Comparison of ENCODE assay signal across 8 cellular contexts in genomic region chr7:55132890-55133551, GRCh38.
A peak's percentile ranks its signal among the peaks of the same experiment; 100 is the strongest.
DNase-seq lines count a peak whose midpoint lies in the region; ATAC-seq and TF ChIP-seq lines count a peak whose summit lies in the region.

No MANE protein-coding gene starts in this region.

- no peaks in the 10 kb centered on the region for H3K9me3 Mint-ChIP-seq in osteocyte (ENCODE audit: unreplicated experiment)

- H3K27ac ChIP-seq in caudate nucleus (ENCODE audit: low read depth, low read length), result peak overlapping the region; percentile 65

- H3K27ac Mint-ChIP-seq in osteocyte (ENCODE audit: unreplicated experiment), result peak overlapping the region; percentile 96

- H3K36me3 Mint-ChIP-seq in osteocyte (ENCODE audit: unreplicated experiment), result no peaks in the 10 kb centered on the region

- H3K27me3 Mint-ChIP-seq in osteocyte (ENCODE audit: unreplicated experiment), result no peaks in the 10 kb centered on the region

- peak; percentile 65 for ATAC-seq in GM18520 (IDR thresholded peaks at IDR 0.05; ENCODE audit: unreplicated experiment)
- no peak for ATAC-seq in HG02623 (IDR thresholded peaks at IDR 0.05; ENCODE audit: unreplicated experiment)
- no peak for ATAC-seq in HG02852 (IDR thresholded peaks at IDR 0.05; ENCODE audit: unreplicated experiment)
- ATAC-seq in HG03095 (IDR thresholded peaks at IDR 0.05; ENCODE audit: unreplicated experiment), result no peak

- DNase-seq in HT1080 (ENCODE audit: low read depth) (peak; percentile 100), caudate nucleus (lab: John Stamatoyannopoulos, UW) (no peak), osteocyte (ENCODE audit: extremely low spot score, unreplicated experiment) (peak; percentile 80), pons (ENCODE audit: low spot score) (no peak)

- TF ChIP-seq CTCF in osteocyte (IDR thresholded peaks at IDR 0.05), result no peak

- peak overlapping the region; percentile 20 for H3K4me3 Mint-ChIP-seq in osteocyte (ENCODE audit: unreplicated experiment)

- H3K4me1 Mint-ChIP-seq in osteocyte (ENCODE audit: unreplicated experiment), result peaks cover 66% of the 10 kb centered on the region

Comparison
In these comparisons a context has a peak if more than half of its experiments do, and no peak if none do; other contexts are left out.
1. DNase-seq: peak in HT1080 (single experiment) and osteocyte (single experiment); none in caudate nucleus (0 of 61) and pons (single experiment).